Comparison of ENCODE assay signal across 34 cellular contexts in the genomic region with DNA sequence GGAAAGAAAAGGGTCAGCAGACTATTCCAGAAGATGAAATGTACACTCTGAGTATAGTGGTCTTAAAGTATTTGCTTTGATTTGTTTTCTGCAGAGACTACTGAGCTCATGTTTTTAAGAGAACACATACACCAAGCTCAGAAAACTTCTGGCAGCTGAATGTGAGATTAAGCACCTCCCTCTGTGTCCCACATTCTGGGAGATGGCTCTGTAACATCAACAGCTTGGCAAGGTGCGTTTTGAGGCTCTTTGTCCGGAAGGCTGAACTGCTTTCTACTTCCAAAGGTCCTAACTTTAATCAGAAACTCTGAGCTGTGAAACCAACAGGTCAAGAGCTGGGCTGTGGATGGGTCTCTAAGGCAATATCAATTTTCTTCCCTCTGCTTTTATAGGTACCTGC. TPM values are rescaled to one million over a fixed set of nuclear protein-coding genes. Genes with fewer than 3 reads are reported as not detected.
"Had no signal": no experiment of that assay in that cellular context is flagged by ENCODE, and none has a peak within 500 bp of the region (broad histone marks: within the 10 kb centered on the region; RNA-seq: fewer than 3 reads in every experiment).

No MANE protein-coding gene starts in this region.

- ATAC-seq: naive thymus-derived CD8-positive, alpha-beta T cell; natural killer cell treated with Interleukin-12 subunit alpha and Interleukin-12 subunit beta and Interleukin-15 and Interleukin-18, amount 100 ng/mL, for 72 hours; psoas muscle; right cardiac atrium; sciatic nerve; stimulated activated memory B cell treated with anti-CD40 and anti-IgM and Interleukin-4, amounts not matched to agents 10 μg/mL and 1 μg/mL and 100 μg/mL, for 72 hours; stimulated activated naive CD8-positive, alpha-beta T cell treated with anti-CD3 and anti-CD28 coated beads, Interleukin-15, amount 100 ng/mL, for 72 hours; stimulated activated naive CD8-positive, alpha-beta T cell treated with anti-CD3 and anti-CD28 coated beads, Interleukin-15, Interleukin-2, amounts not matched to agents 100 U/mL and 50 U/mL, for 24 hours; upper lobe of right lung had no signal

- H3K27ac ChIP-seq: neural progenitor cell, ovary, parathyroid adenoma, psoas muscle, skin epidermis, spleen, suprapubic skin, testis, tibial artery, transverse colon, upper lobe of right lung, uterus had no signal

- H3K36me3 Mint-ChIP-seq: natural killer cell treated with Interleukin-12 subunit alpha and Interleukin-12 subunit beta and Interleukin-15 and Interleukin-18, amount 100 ng/mL, for 72 hours; neural progenitor cell; stimulated activated memory B cell treated with anti-CD40 and anti-IgM and Interleukin-4, amounts not matched to agents 10 μg/mL and 1 μg/mL and 100 μg/mL, for 72 hours; type B pancreatic cell had no signal

- H3K9me3 Mint-ChIP-seq: naive thymus-derived CD8-positive, alpha-beta T cell; natural killer cell treated with Interleukin-12 subunit alpha and Interleukin-12 subunit beta and Interleukin-15 and Interleukin-18, amount 100 ng/mL, for 72 hours; stimulated activated memory B cell treated with anti-CD40 and anti-IgM and Interleukin-4, amounts not matched to agents 10 μg/mL and 1 μg/mL and 100 μg/mL, for 72 hours; type B pancreatic cell had no signal

- H3K4me3 ChIP-seq: neural progenitor cell, ovary, psoas muscle, skin epidermis, smooth muscle cell, spleen, suprapubic skin, testis, tibial artery, transverse colon, upper lobe of right lung, uterus had no signal

- H3K4me2 ChIP-seq: neural progenitor cell, smooth muscle cell had no signal

- H3K4me1 Mint-ChIP-seq: neural progenitor cell; stimulated activated naive CD8-positive, alpha-beta T cell treated with anti-CD3 and anti-CD28 coated beads, Interleukin-15, amount 100 ng/mL, for 72 hours had no signal

- H3K4me3 Mint-ChIP-seq: naive thymus-derived CD8-positive, alpha-beta T cell; natural killer cell treated with Interleukin-12 subunit alpha and Interleukin-12 subunit beta and Interleukin-15 and Interleukin-18, amount 100 ng/mL, for 72 hours; neural progenitor cell; stimulated activated memory B cell treated with anti-CD40 and anti-IgM and Interleukin-4, amounts not matched to agents 10 μg/mL and 1 μg/mL and 100 μg/mL, for 72 hours; stimulated activated naive CD8-positive, alpha-beta T cell treated with anti-CD3 and anti-CD28 coated beads, Interleukin-15, amount 100 ng/mL, for 72 hours; type B pancreatic cell had no signal

- H3K79me2 ChIP-seq: parathyroid adenoma had no signal

- H3K27me3 Mint-ChIP-seq: progenitor cell of endocrine pancreas, type B pancreatic cell had no signal

- H3K9me3 ChIP-seq: ovary, psoas muscle, spleen, suprapubic skin, testis, tibial artery, transverse colon, upper lobe of right lung, uterus had no signal

- H3K27me3 ChIP-seq: neural progenitor cell, ovary, spleen, suprapubic skin, testis, tibial artery, transverse colon, upper lobe of right lung, uterus had no signal

- H3K9ac ChIP-seq: neural progenitor cell, parathyroid adenoma had no signal

- H3K4me1 ChIP-seq: neural progenitor cell, parathyroid adenoma, psoas muscle, spleen, suprapubic skin, testis, tibial artery, transverse colon, upper lobe of right lung, uterus had no signal

- DNase-seq: naive thymus-derived CD8-positive, alpha-beta T cell; occipital lobe; ovary; posterior cingulate gyrus; psoas muscle; right cardiac atrium; spleen; stimulated activated CD4-positive, alpha-beta T cell treated with anti-CD3 and anti-CD28 coated beads, Interleukin-12 subunit alpha, Interleukin-12 subunit beta, amount 100 ng/mL, for 4 hours; stimulated activated CD4-positive, alpha-beta T cell treated with anti-CD3 and anti-CD28 coated beads, Interleukin-1b, Interleukin-23, amount 100 ng/mL, for 48 hours; stimulated activated CD4-positive, alpha-beta T cell treated with anti-CD3 and anti-CD28 coated beads, Interleukin-4, amount 100 ng/mL, for 1 hour; stimulated activated CD4-positive, alpha-beta T cell treated with anti-CD3 and anti-CD28 coated beads, Interleukin-4, amount 100 ng/mL, for 4 hours; stimulated activated CD8-positive, alpha-beta memory T cell treated with anti-CD3 and anti-CD28 coated beads, Interleukin-4, amount 100 ng/mL, for 48 hours; stimulated activated naive CD4-positive, alpha-beta T cell; stimulated activated naive CD8-positive, alpha-beta T cell treated with anti-CD3 and anti-CD28 coated beads, Interleukin-15, amount 100 ng/mL, for 72 hours; stimulated activated naive CD8-positive, alpha-beta T cell treated with anti-CD3 and anti-CD28 coated beads, Interleukin-15, Interleukin-2, amounts not matched to agents 100 U/mL and 50 U/mL, for 24 hours; substantia nigra; testis; tibial artery; transverse colon; upper lobe of right lung; uterus had no signal

- H3K36me3 ChIP-seq: neural progenitor cell, ovary, spleen, suprapubic skin, tibial artery, transverse colon, upper lobe of right lung, uterus had no signal

- H2AFZ ChIP-seq: neural progenitor cell, parathyroid adenoma had no signal

- H3K27ac Mint-ChIP-seq: natural killer cell treated with Interleukin-12 subunit alpha and Interleukin-12 subunit beta and Interleukin-15 and Interleukin-18, amount 100 ng/mL, for 72 hours; neural progenitor cell; progenitor cell of endocrine pancreas; stimulated activated memory B cell treated with anti-CD40 and anti-IgM and Interleukin-4, amounts not matched to agents 10 μg/mL and 1 μg/mL and 100 μg/mL, for 72 hours; stimulated activated naive CD8-positive, alpha-beta T cell treated with anti-CD3 and anti-CD28 coated beads, Interleukin-15, amount 100 ng/mL, for 72 hours; type B pancreatic cell had no signal

RNA-seq across cellular contexts. Expression of gene GLYAT, which starts 36.4 kb away (rescaled TPM):
- total RNA-seq: naive thymus-derived CD8-positive, alpha-beta T cell; natural killer cell treated with Interleukin-12 subunit alpha and Interleukin-12 subunit beta and Interleukin-15 and Interleukin-18, amount 100 ng/mL, for 72 hours; osteoblast; progenitor cell of endocrine pancreas; smooth muscle cell; spleen; transverse colon; upper lobe of right lung; urinary bladder; uterus had no signal
- polyA plus RNA-seq: naive thymus-derived CD8-positive, alpha-beta T cell; neural cell; ovary; smooth muscle cell; spleen had no signal
